In the genomic region with DNA sequence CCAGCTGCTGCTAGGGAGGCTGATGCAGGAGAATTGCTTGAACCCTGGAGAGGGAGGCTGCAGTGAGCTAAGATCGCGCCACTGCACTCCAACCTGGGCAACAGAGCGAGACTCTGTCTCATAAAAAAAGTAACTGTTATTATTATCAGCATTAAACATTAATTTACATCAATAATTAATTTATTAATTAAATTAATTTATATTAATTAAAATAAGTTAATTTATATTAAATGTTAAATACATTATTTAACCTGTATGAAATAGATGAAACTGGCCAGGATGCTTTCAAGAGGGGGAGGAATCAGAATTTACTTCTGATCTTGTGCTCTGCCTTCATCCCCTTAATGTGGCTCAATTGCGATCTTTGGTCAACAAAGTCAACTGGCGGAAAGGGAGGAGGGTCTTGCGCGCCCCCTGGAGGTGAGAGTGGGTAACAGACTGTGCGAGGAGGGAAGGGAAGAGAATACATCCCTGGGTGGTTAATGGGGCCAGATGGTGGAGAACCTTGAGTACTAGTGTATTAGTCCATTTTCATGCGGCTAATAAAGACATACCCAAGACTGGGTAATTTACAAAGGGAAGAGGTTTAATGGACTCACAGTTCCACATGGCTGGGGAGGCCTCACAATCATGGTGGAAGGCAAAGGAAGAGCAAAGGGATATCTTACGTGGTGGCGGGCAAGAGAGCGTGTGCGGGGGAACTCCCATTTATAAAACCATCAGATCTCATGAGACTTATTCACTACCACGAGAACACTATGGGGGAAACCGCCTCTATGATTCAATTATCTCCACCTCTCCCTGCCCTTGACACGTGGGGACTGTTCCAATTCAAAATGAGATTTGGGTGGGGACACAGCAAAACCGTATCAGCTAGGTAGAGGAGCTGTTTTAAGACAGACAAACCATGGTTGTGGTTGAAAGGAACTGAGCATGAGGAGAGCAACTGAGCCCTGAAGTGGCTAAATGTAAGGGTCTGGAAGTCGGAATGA, we compare ENCODE assay signal across 8 cellular contexts. TPM values are rescaled to one million over a fixed set of nuclear protein-coding genes. Genes with fewer than 3 reads are reported as not detected.
DNase-seq lines count a peak whose midpoint lies in the region; ATAC-seq and TF ChIP-seq lines count a peak whose summit lies in the region.

No MANE protein-coding gene starts in this region.

- peaks cover 0 to 5% (median 0%) of the 10 kb centered on the region in 3 donors for H3K4me1 Mint-ChIP-seq in CD8-positive, alpha-beta memory T cell

- TF ChIP-seq CTCF in heart right ventricle (IDR thresholded peaks at IDR 0.05) (peak; percentile 70 to 91 (median 82)), gastrocnemius medialis (IDR thresholded peaks at IDR 0.05 in 4 of 5, conservative IDR thresholded peaks at IDR 0.05 in 1 of 5) (peak; percentile 46 to 82 (median 64))

- no peaks in the 10 kb centered on the region for H3K9me3 ChIP-seq in CD8-positive, alpha-beta memory T cell (ENCODE audit: low read length)
- H3K9me3 ChIP-seq in heart right ventricle = no peaks in the 10 kb centered on the region
- no peaks in the 10 kb centered on the region for H3K9me3 ChIP-seq in gastrocnemius medialis

- POLR2A ChIA-PET in CD8-positive, alpha-beta memory T cell (lab: Charles Lee) = no interaction called here

- WGBS in heart right ventricle, 2 donors = 56 to 59% methylated on average over 18 of the region's 18 CpGs

- H3K36me3 ChIP-seq in CD8-positive, alpha-beta memory T cell (ENCODE audit: insufficient read depth, low read length) = no peaks in the 10 kb centered on the region
- H3K36me3 ChIP-seq in heart right ventricle (no peaks in the 10 kb centered on the region), gastrocnemius medialis (no peaks in the 10 kb centered on the region)

- no peaks in the 10 kb centered on the region for H3K27me3 ChIP-seq in CD8-positive, alpha-beta memory T cell (ENCODE audit: insufficient read depth, low read length, poor library complexity, severe bottlenecking)
- H3K27me3 ChIP-seq in heart right ventricle (no peaks in the 10 kb centered on the region), gastrocnemius medialis (no peaks in the 10 kb centered on the region)

- CTCF ChIA-PET in CD8-positive, alpha-beta memory T cell (lab: Charles Lee) = interaction anchor here (0.9 to 1.5 kb wide), 4 partner anchors 9 to 728 kb away, joined by 3 to 6 read pairs (median 3); no protein-coding TSS in a partner anchor

- no peak overlapping the region for H3K4me3 ChIP-seq in CD8-positive, alpha-beta memory T cell (ENCODE audit: low read length)
- no peak overlapping the region for H3K4me3 ChIP-seq in heart right ventricle
- H3K4me3 ChIP-seq in gastrocnemius medialis = no peak overlapping the region

- intact Hi-C loops in heart right ventricle (cut with DNase I) = loop anchor here (2.0 to 10.0 kb wide), 8 partner anchors 235 to 727 kb away; no protein-coding TSS in a partner anchor
- intact Hi-C loops in gastrocnemius medialis (cut with DNase I; ENCODE audit: low total_unique reads) = loop anchor here (5.0 kb wide), 1 partner anchor 727 kb away; no protein-coding TSS in a partner anchor

- no peaks in the 10 kb centered on the region for H3K4me1 ChIP-seq in CD8-positive, alpha-beta memory T cell (ENCODE audit: insufficient read depth, low read length)
- H3K4me1 ChIP-seq in heart right ventricle (peaks cover 0 to 18% (median 0%) of the 10 kb centered on the region in 9 donors), gastrocnemius medialis (no peaks in the 10 kb centered on the region)

- no peak overlapping the region for H3K27ac ChIP-seq in CD8-positive, alpha-beta memory T cell (ENCODE audit: low read depth, low read length)
- H3K27ac ChIP-seq in heart right ventricle (no peak overlapping the region), gastrocnemius medialis (no peak overlapping the region)

- TF ChIP-seq POLR2A in gastrocnemius medialis (IDR thresholded peaks at IDR 0.05) = no peak

- DNase-seq in CD8-positive, alpha-beta memory T cell = peak; percentile 46 to 74 (median 57)
- DNase-seq in HUDEP-2 (lab: John Stamatoyannopoulos, UW; ENCODE audit: unreplicated experiment in 76 of 76) (peak in 63 of 76 experiments; percentile 1 to 80 (median 52)), SKM-1 treated with dmso at 0.1 percent for 144 hours (lab: John Stamatoyannopoulos, UW; ENCODE audit: unreplicated experiment) (peak; percentile 49), heart right ventricle (peak; percentile 59 to 77), gastrocnemius medialis (peak; percentile 9 to 21), mesenteric fat pad (ENCODE audit: low spot score) (no peak)
- peak; percentile 76 to 83 for DNase-seq in activated naive CD4-positive, alpha-beta T cell treated with anti-CD3 and anti-CD28 coated beads, Interleukin-2, amount 50 U/mL, for 72 hours (ENCODE audit: low spot score in 2 of 2)

- no peak overlapping the region for H3K27ac Mint-ChIP-seq in CD8-positive, alpha-beta memory T cell
- H3K27ac Mint-ChIP-seq in activated naive CD4-positive, alpha-beta T cell treated with anti-CD3 and anti-CD28 coated beads, Interleukin-2, amount 50 U/mL, for 72 hours = no peak overlapping the region

- peaks cover 0 to 2% (median 0%) of the 10 kb centered on the region in 3 donors for H3K36me3 Mint-ChIP-seq in CD8-positive, alpha-beta memory T cell
- peaks cover 0 to 9% of the 10 kb centered on the region in 2 donors for H3K36me3 Mint-ChIP-seq in activated naive CD4-positive, alpha-beta T cell treated with anti-CD3 and anti-CD28 coated beads, Interleukin-2, amount 50 U/mL, for 72 hours

- no peaks in the 10 kb centered on the region for H3K9me3 Mint-ChIP-seq in CD8-positive, alpha-beta memory T cell
- peaks cover 0 to 7% of the 10 kb centered on the region in 2 donors for H3K9me3 Mint-ChIP-seq in activated naive CD4-positive, alpha-beta T cell treated with anti-CD3 and anti-CD28 coated beads, Interleukin-2, amount 50 U/mL, for 72 hours

- peaks cover 8 to 12% of the 10 kb centered on the region in 2 donors for H3K27me3 Mint-ChIP-seq in CD8-positive, alpha-beta memory T cell

- in situ Hi-C loops in gastrocnemius medialis (cut with MboI; ENCODE audit: low sequenced_read_pairs in 4 of 4) = loop anchor here in 2 of 4 donors (10.0 to 25.0 kb wide), 4 partner anchors 245 to 857 kb away; a partner anchor contains a TSS

- ATAC-seq in activated naive CD4-positive, alpha-beta T cell treated with anti-CD3 and anti-CD28 coated beads, Interleukin-2, amount 50 U/mL, for 72 hours = peak; percentile 53 to 71
- ATAC-seq in heart right ventricle = peak in 6 of 8 donors; percentile 13 to 64 (median 42)
- ATAC-seq in gastrocnemius medialis = no peak
- ATAC-seq in GM19397 (IDR thresholded peaks at IDR 0.05; ENCODE audit: unreplicated experiment) = no peak

- no peak overlapping the region for H3K4me3 Mint-ChIP-seq in CD8-positive, alpha-beta memory T cell

RNA-seq across cellular contexts. Expression of a gene that starts 15.7 kb away (rescaled TPM):
- total RNA-seq in CD8-positive, alpha-beta memory T cell = 1 to 10 TPM; 5.2 to 7.3 TPM
- 9.8 TPM for polyA plus RNA-seq in CD8-positive, alpha-beta memory T cell
- 10 to 100 TPM; 11.6 to 16.4 TPM for total RNA-seq in activated naive CD4-positive, alpha-beta T cell treated with anti-CD3 and anti-CD28 coated beads, Interleukin-2, amount 50 U/mL, for 72 hours
- total RNA-seq in heart right ventricle (10 to 100 TPM; 11.3 to 20.2 (median 14.5) TPM), gastrocnemius medialis (1 to 10 TPM; 2.8 to 8.7 (median 6.6) TPM), mesenteric fat pad (22.7 TPM)
- 1 to 10 TPM; 5.6 to 6.0 TPM for polyA plus RNA-seq in heart right ventricle

Comparison
In these comparisons a context has a peak if more than half of its experiments do, and no peak if none do; other contexts are left out.
1. ATAC-seq: peak in activated naive CD4-positive, alpha-beta T cell treated with anti-CD3 and anti-CD28 coated beads, Interleukin-2, amount 50 U/mL, for 72 hours (2 of 2) and heart right ventricle (6 of 8); none in gastrocnemius medialis (0 of 2) and GM19397 (single experiment).